14 cellular contexts compared by ENCODE assay signal in genomic region chr7:98984126-98984525, GRCh38.
DNase-seq lines count a peak whose midpoint lies in the region; ATAC-seq and TF ChIP-seq lines count a peak whose summit lies in the region.
"Had no signal": no experiment of that assay in that cellular context is flagged by ENCODE, and none has a peak within 500 bp of the region (broad histone marks: within the 10 kb centered on the region; RNA-seq: fewer than 3 reads in every experiment).

No MANE protein-coding gene starts in this region.

- no peak overlapping the region for H3K18ac ChIP-seq in IMR-90 (ENCODE audit: low read depth, low read length)

- H4K20me1 ChIP-seq in IMR-90 (ENCODE audit: insufficient read depth, low read length): no peaks in the 10 kb centered on the region

- H3K36me3 Mint-ChIP-seq in stimulated activated effector memory CD8-positive, alpha-beta T cell treated with anti-CD3 and anti-CD28 coated beads, Interleukin-12 subunit alpha, Interleukin-12 subunit beta, amount 100 ng/mL, for 72 hours: peaks cover 100% of the 10 kb centered on the region

- no peak overlapping the region for H2BK5ac ChIP-seq in IMR-90 (ENCODE audit: low read depth, low read length, poor library complexity, severe bottlenecking)

- H3K9ac ChIP-seq in IMR-90 (ENCODE audit: low read depth, low read length): no peak overlapping the region
- H3K9ac ChIP-seq: BLaER1 treated with 17β-estradiol and CSF1 and Interleukin-3, amounts not matched to agents 10 nM and 100 nM had no signal

- H2BK20ac ChIP-seq in IMR-90 (ENCODE audit: low read depth, low read length): no peak overlapping the region

- H3K36me3 ChIP-seq in IMR-90 (ENCODE audit: control insufficient read depth, insufficient read depth, low read length) (peaks cover 62% of the 10 kb centered on the region), suprapubic skin (peaks cover 93% of the 10 kb centered on the region)

- WGBS in IMR-90 (ENCODE audit: extremely low coverage in 2 of 2, insufficient read length in 1 of 2), 2 experiments: 94% methylated on average over 3 of the region's 11 CpGs; no CpG with 5 or more reads in 1 of the 2 experiments
- WGBS in suprapubic skin: 86% methylated on average over 11 of the region's 11 CpGs

- H3K23ac ChIP-seq in IMR-90 (ENCODE audit: low read depth, low read length): no peak overlapping the region

- H3K4ac ChIP-seq in IMR-90 (ENCODE audit: low read depth, low read length): no peak overlapping the region

- H4K5ac ChIP-seq in IMR-90 (ENCODE audit: low read depth, low read length): no peak overlapping the region

- H4K8ac ChIP-seq in IMR-90 (ENCODE audit: low read depth in 2 of 2, low read length in 2 of 2): no peak overlapping the region

- H3K27me3 ChIP-seq in IMR-90 (ENCODE audit: control insufficient read depth, insufficient read depth, low read length): no peaks in the 10 kb centered on the region
- H3K27me3 ChIP-seq in suprapubic skin: no peaks in the 10 kb centered on the region
- no peaks in the 10 kb centered on the region for H3K27me3 ChIP-seq in dorsolateral prefrontal cortex
- H3K27me3 ChIP-seq: BLaER1 treated with 17β-estradiol and CSF1 and Interleukin-3, amounts not matched to agents 10 nM and 100 nM had no signal

- CTCF ChIA-PET in IMR-90 (lab: Yijun Ruan, JAX): interaction anchor here (0.6 kb wide), 1 partner anchor 567 kb away, joined by 3 read pairs; no protein-coding TSS in a partner anchor

- TF ChIP-seq POLR2A in IMR-90 (IDR thresholded peaks at IDR 0.05; ENCODE audit: low read depth, low read length) (no peak), suprapubic skin (IDR thresholded peaks at IDR 0.05) (no peak)

- H3K79me1 ChIP-seq in IMR-90 (ENCODE audit: low read depth in 1 of 2, low read length in 2 of 2): peaks cover 0 to 9% of the 10 kb centered on the region in 2 experiments; a peak in 2 of 4 replicates

- H3K14ac ChIP-seq in IMR-90 (replicated peaks; ENCODE audit: low read depth, low read length): no peak overlapping the region

- intact Hi-C loops in IMR-90 (cut with micrococcal nuclease): loop anchor here (10.0 kb wide), 1 partner anchor 89 kb away; no protein-coding TSS in a partner anchor
- intact Hi-C loops in dorsolateral prefrontal cortex (cut with DNase I): no loop called here

- no peak for TF ChIP-seq EP300 in suprapubic skin (IDR thresholded peaks at IDR 0.05)

- no peak overlapping the region for H2AK5ac ChIP-seq in IMR-90 (ENCODE audit: low read depth, low read length)

- no peak overlapping the region for H3K4me3 Mint-ChIP-seq in stimulated activated effector memory CD8-positive, alpha-beta T cell treated with anti-CD3 and anti-CD28 coated beads, Interleukin-12 subunit alpha, Interleukin-12 subunit beta, amount 100 ng/mL, for 72 hours
- H3K4me3 Mint-ChIP-seq: CD4-positive, CD25-positive, alpha-beta regulatory T cell had no signal

- no peak overlapping the region for H4K91ac ChIP-seq in IMR-90 (ENCODE audit: insufficient read depth, low read depth, low read length)

- no peak overlapping the region for H3K56ac ChIP-seq in IMR-90 (ENCODE audit: extremely low read depth, insufficient read depth, low read length)

- H3K4me1 ChIP-seq in IMR-90 (ENCODE audit: control insufficient read depth, insufficient read depth, low read length) (no peaks in the 10 kb centered on the region), suprapubic skin (no peaks in the 10 kb centered on the region)
- H3K4me1 ChIP-seq: HAP-1 had no signal

- TSS peak; percentile 28 for BruUV-seq in IMR-90 (replicated peaks; lab: Mats Ljungman, UMichigan)

- in situ Hi-C loops in IMR-90 (cut with MboI; ENCODE audit: low sequenced_read_pairs): no loop called here

- dilution Hi-C loops in IMR-90 (cut with HindIII; ENCODE audit: low sequenced_read_pairs, unreplicated experiment): no loop called here

- peaks cover 5% of the 10 kb centered on the region for H3K9me3 Mint-ChIP-seq in stimulated activated effector memory CD8-positive, alpha-beta T cell treated with anti-CD3 and anti-CD28 coated beads, Interleukin-12 subunit alpha, Interleukin-12 subunit beta, amount 100 ng/mL, for 72 hours

- H3K27ac Mint-ChIP-seq in stimulated activated effector memory CD8-positive, alpha-beta T cell treated with anti-CD3 and anti-CD28 coated beads, Interleukin-12 subunit alpha, Interleukin-12 subunit beta, amount 100 ng/mL, for 72 hours: no peak overlapping the region

- no peak overlapping the region for H2BK15ac ChIP-seq in IMR-90 (ENCODE audit: low read depth, low read length)

- no peak for ATAC-seq in IMR-90 (ENCODE audit: low read depth)
- ATAC-seq in stimulated activated effector memory CD8-positive, alpha-beta T cell treated with anti-CD3 and anti-CD28 coated beads, Interleukin-12 subunit alpha, Interleukin-12 subunit beta, amount 100 ng/mL, for 72 hours: no peak

- no peak overlapping the region for H2BK120ac ChIP-seq in IMR-90 (ENCODE audit: low read depth, low read length)

- H2AFZ ChIP-seq in IMR-90 (replicated peaks; ENCODE audit: low read length, poor library complexity): no peak overlapping the region

- H3K27ac ChIP-seq in IMR-90 (ENCODE audit: insufficient read depth, low read length): no peak overlapping the region
- H3K27ac ChIP-seq in suprapubic skin: no peak overlapping the region
- H3K27ac ChIP-seq in dorsolateral prefrontal cortex: no peak overlapping the region
- H3K27ac ChIP-seq: BLaER1 treated with 17β-estradiol and CSF1 and Interleukin-3, amounts not matched to agents 10 nM and 100 nM had no signal

- H2AK9ac ChIP-seq in IMR-90 (replicated peaks; ENCODE audit: low read depth, low read length, poor library complexity): no peak overlapping the region

- H3K4me1 Mint-ChIP-seq in stimulated activated effector memory CD8-positive, alpha-beta T cell treated with anti-CD3 and anti-CD28 coated beads, Interleukin-12 subunit alpha, Interleukin-12 subunit beta, amount 100 ng/mL, for 72 hours: no peaks in the 10 kb centered on the region

- DNase-seq in activated CD8-positive, alpha-beta memory T cell treated with anti-CD3 and anti-CD28 coated beads, Interleukin-2, amount 50 U/mL, for 48 hours: peak; percentile 23
- no peak for DNase-seq in activated CD8-positive, alpha-beta memory T cell treated with anti-CD3 and anti-CD28 coated beads, Interleukin-2, amount 50 U/mL, for 4 hours
- DNase-seq in IMR-90 (no peak), islet precursor cell (peak; percentile 13), suprapubic skin (ENCODE audit: low spot score in 2 of 2) (peak; percentile 18 to 23), dorsolateral prefrontal cortex (no peak), putamen (ENCODE audit: low spot score) (no peak)
- DNase-seq in stimulated activated effector memory CD8-positive, alpha-beta T cell treated with anti-CD3 and anti-CD28 coated beads, Interleukin-12 subunit alpha, Interleukin-12 subunit beta, amount 100 ng/mL, for 72 hours (ENCODE audit: low spot score in 2 of 2): no peak
- DNase-seq: ACHN; Calu3; CD4-positive, CD25-positive, alpha-beta regulatory T cell; DMS 273 treated with DMSO at 0.1 percent for 48 hours had no signal

- TF ChIP-seq CTCF in IMR-90 (conservative IDR thresholded peaks at IDR 0.05; ENCODE audit: low read depth, low read length) (no peak), suprapubic skin (IDR thresholded peaks at IDR 0.05) (no peak), dorsolateral prefrontal cortex (IDR thresholded peaks at IDR 0.05 in 54 of 56, conservative IDR thresholded peaks at IDR 0.05 in 2 of 56; ENCODE audit: low read depth in 1 of 56, partially characterized antibody in 56 of 56) (no peak)

- no peak overlapping the region for H3K4me2 ChIP-seq in IMR-90 (ENCODE audit: low read depth, low read length)
- H3K4me2 ChIP-seq: BLaER1 treated with 17β-estradiol and CSF1 and Interleukin-3, amounts not matched to agents 10 nM and 100 nM had no signal

- H3K9me3 ChIP-seq in IMR-90 (ENCODE audit: control insufficient read depth, insufficient read depth, low read length): no peaks in the 10 kb centered on the region; the same call in 1 of the 2 replicates
- H3K9me3 ChIP-seq in suprapubic skin: no peaks in the 10 kb centered on the region
- H3K9me3 ChIP-seq: HAP-1 had no signal

- POLR2A ChIA-PET in IMR-90 (lab: Charles Lee; ENCODE audit: unreplicated experiment): no interaction called here

- H3K4me3 ChIP-seq in IMR-90 (ENCODE audit: insufficient read depth, low read depth, low read length) (no peak overlapping the region), suprapubic skin (no peak overlapping the region), dorsolateral prefrontal cortex (no peak overlapping the region)
- H3K4me3 ChIP-seq: BLaER1 treated with 17β-estradiol and CSF1 and Interleukin-3, amounts not matched to agents 10 nM and 100 nM; HAP-1 had no signal

- no peaks in the 10 kb centered on the region; the same call in 1 of the 2 replicates for H3K9me1 ChIP-seq in IMR-90 (ENCODE audit: insufficient read depth, low read length)

- TF ChIP-seq RAD21 in IMR-90 (IDR thresholded peaks at IDR 0.05; ENCODE audit: low read length): no peak

TF ChIP-seq in IMR-90, 13 proteins besides CTCF, POLR2A, EP300 and RAD21:
- TF ChIP-seq RFX5 (IDR thresholded peaks at IDR 0.05; ENCODE audit: low read depth, low read length): no peak
- TF ChIP-seq MAZ (IDR thresholded peaks at IDR 0.05; ENCODE audit: borderline replicate concordance, low read depth, low read length): no peak

Comparison
In these comparisons a context has a peak if more than half of its experiments do, and no peak if none do; other contexts are left out.
1. DNase-seq: peak in activated CD8-positive, alpha-beta memory T cell treated with anti-CD3 and anti-CD28 coated beads, Interleukin-2, amount 50 U/mL, for 48 hours (single experiment), islet precursor cell (single experiment) and suprapubic skin (2 of 2); none in activated CD8-positive, alpha-beta memory T cell treated with anti-CD3 and anti-CD28 coated beads, Interleukin-2, amount 50 U/mL, for 4 hours (single experiment), IMR-90 (single experiment), dorsolateral prefrontal cortex (0 of 10), putamen (single experiment) and stimulated activated effector memory CD8-positive, alpha-beta T cell treated with anti-CD3 and anti-CD28 coated beads, Interleukin-12 subunit alpha, Interleukin-12 subunit beta, amount 100 ng/mL, for 72 hours (0 of 2).